ENCODE assay signal across 8 cellular contexts in genomic region chr1:171841931-171842723, GRCh38. TPM values are rescaled to one million over a fixed set of nuclear protein-coding genes. Genes with fewer than 3 reads are reported as not detected.
DNase-seq lines count a peak whose midpoint lies in the region; ATAC-seq and TF ChIP-seq lines count a peak whose summit lies in the region.

No MANE protein-coding gene starts in this region.

- H3K36me3 ChIP-seq in GM23338 (ENCODE audit: insufficient read depth) = no peaks in the 10 kb centered on the region
- H3K36me3 ChIP-seq in muscle layer of duodenum (ENCODE audit: control insufficient read depth in 1 of 2, insufficient read depth in 2 of 2, low read length in 2 of 2) = no peaks in the 10 kb centered on the region

- no peaks in the 10 kb centered on the region for H3K9me2 ChIP-seq in GM23338 (ENCODE audit: insufficient read depth)

- H3F3A ChIP-seq in GM23338 (replicated peaks; ENCODE audit: low read depth) = 0 out of 2 replicates have a peak, but pooled peaks cover 7% of the 10 kb centered on the region

- H3K4me3 ChIP-seq in GM23338 (peak overlapping the region; percentile 94), WI38 (ENCODE audit: low read depth, low read length) (peak overlapping the region; percentile 63), epithelial cell of esophagus (ENCODE audit: low read length) (peak overlapping the region; percentile 78), muscle layer of duodenum (ENCODE audit: low read depth in 1 of 2, low read length in 2 of 2) (peak overlapping the region; percentile 74 to 93)

- H3K4me1 ChIP-seq in GM23338 (ENCODE audit: insufficient read depth) (peaks cover 14% of the 10 kb centered on the region), muscle layer of duodenum (ENCODE audit: control insufficient read depth in 1 of 2, insufficient read depth in 2 of 2, low read length in 2 of 2) (peaks cover 0 to 5% of the 10 kb centered on the region in 2 donors)

- 0 out of 2 replicates have a peak, but pooled peaks cover 8% of the 10 kb centered on the region for H3K79me2 ChIP-seq in GM23338 (replicated peaks; ENCODE audit: insufficient read depth)

- peaks cover 16% of the 10 kb centered on the region for H3K4me1 Mint-ChIP-seq in GM23338
- peaks cover 15% of the 10 kb centered on the region for H3K4me1 Mint-ChIP-seq in type B pancreatic cell (ENCODE audit: unreplicated experiment)

- H3K27me3 ChIP-seq in GM23338 (ENCODE audit: insufficient read depth) (peaks cover 15% of the 10 kb centered on the region; the same call in 1 of the 2 replicates), muscle layer of duodenum (ENCODE audit: low read depth, low read length) (peaks cover 6% of the 10 kb centered on the region)

- no peaks in the 10 kb centered on the region; the same call in 2 of the 3 replicates for H3K36me3 Mint-ChIP-seq in GM23338 (ENCODE audit: low read depth)
- peaks cover 4% of the 10 kb centered on the region for H3K36me3 Mint-ChIP-seq in type B pancreatic cell

- H3K9me3 ChIP-seq in muscle layer of duodenum (ENCODE audit: control insufficient read depth in 1 of 2, low read length in 2 of 2) = no peaks in the 10 kb centered on the region

- H3K27me3 Mint-ChIP-seq in GM23338 (ENCODE audit: insufficient read depth, low read depth, poor library complexity) = peaks cover 14% of the 10 kb centered on the region
- H3K27me3 Mint-ChIP-seq in type B pancreatic cell = peaks cover 56% of the 10 kb centered on the region

- no peaks in the 10 kb centered on the region for H4K20me1 ChIP-seq in GM23338 (replicated peaks; ENCODE audit: insufficient read depth)

- DNase-seq in Ammon's horn (ENCODE audit: low spot score) = peak; percentile 73
- DNase-seq in GM23338 (ENCODE audit: low spot score) = peak; percentile 64
- peak; percentile 21 for DNase-seq in epithelial cell of esophagus (ENCODE audit: low read depth)
- DNase-seq in type B pancreatic cell (ENCODE audit: extremely low spot score, unreplicated experiment) = peak; percentile 69

- H3K4me3 Mint-ChIP-seq in GM23338 = peak overlapping the region; percentile 91
- peak overlapping the region; percentile 92 for H3K4me3 Mint-ChIP-seq in type B pancreatic cell

- peak overlapping the region; percentile 92 for H3K4me2 ChIP-seq in GM23338

- peak overlapping the region; percentile 97 for H2AFZ ChIP-seq in GM23338

- H3K27ac Mint-ChIP-seq in GM23338 (no peak overlapping the region), type B pancreatic cell (peak overlapping the region; percentile 57)

- TF ChIP-seq CTCF in GM23338 (conservative IDR thresholded peaks at IDR 0.05; ENCODE audit: low read depth in 2 of 2) (no peak), WI38 (IDR thresholded peaks at IDR 0.05; ENCODE audit: low read depth, low read length) (no peak), epithelial cell of esophagus (IDR thresholded peaks at IDR 0.05; ENCODE audit: insufficient read depth, low read depth, low read length, missing control alignments) (no peak), type B pancreatic cell (conservative IDR thresholded peaks at IDR 0.05) (no peak)

- ATAC-seq in GM23338 (peak; percentile 49), GM21825 (IDR thresholded peaks at IDR 0.05; ENCODE audit: unreplicated experiment) (no peak), GM21529 (IDR thresholded peaks at IDR 0.05; ENCODE audit: unreplicated experiment) (no peak)

- H3K27ac ChIP-seq in GM23338 (ENCODE audit: low read depth) (no peak overlapping the region), muscle layer of duodenum (ENCODE audit: low read length) (no peak overlapping the region)

- H3K9me3 Mint-ChIP-seq in GM23338 (no peaks in the 10 kb centered on the region), type B pancreatic cell (no peaks in the 10 kb centered on the region)

TF ChIP-seq in GM23338, 12 proteins besides CTCF, POLR2A, EP300 and RAD21 (continues in another document):
- TF ChIP-seq CREB1 (CRISPR knock-in tag; IDR thresholded peaks at IDR 0.05; ENCODE audit: low read depth) (no peak), ZNF114 (CRISPR knock-in tag; IDR thresholded peaks at IDR 0.05) (no peak), EZH2phosphoT487 (IDR thresholded peaks at IDR 0.05; ENCODE audit: unreplicated experiment) (no peak), REST (IDR thresholded peaks at IDR 0.05; ENCODE audit: unreplicated experiment) (no peak), JUNB (IDR thresholded peaks at IDR 0.05; ENCODE audit: unreplicated experiment) (no peak), ZNF331 (CRISPR knock-in tag; IDR thresholded peaks at IDR 0.05; ENCODE audit: low read depth) (no peak), STAT1 (IDR thresholded peaks at IDR 0.05; ENCODE audit: unreplicated experiment) (no peak), POLR2AphosphoS5 (IDR thresholded peaks at IDR 0.05; ENCODE audit: low read depth) (no peak), EZH2 (IDR thresholded peaks at IDR 0.05; ENCODE audit: low read depth, unreplicated experiment) (no peak), NANOG (IDR thresholded peaks at IDR 0.05; ENCODE audit: borderline replicate concordance) (no peak), ETS1 (IDR thresholded peaks at IDR 0.05) (no peak)

RNA-seq across cellular contexts. Expression of gene DNM3, which starts 0.8 kb away (rescaled TPM):
- total RNA-seq in GM23338 (2014; rRNA removed; shearing (Covaris generic)) = 4.6 and 12.2 TPM in 2 replicates
- 4.2 and 5.2 TPM in 2 replicates for polyA plus RNA-seq in GM23338 (2016; fragmentation: Nextera tagmentation; extraction: Ambion mirVana)
- total RNA-seq in type B pancreatic cell (ENCODE audit: low replicate concordance) = 1.2 and 2.1 TPM in 2 replicates

Comparison
In these comparisons a context has a peak if more than half of its experiments do, and no peak if none do; other contexts are left out.
1. DNase-seq: peak in every context shown above with its lines; median percentile 73 in Ammon's horn; 69 in type B pancreatic cell; 64 in GM23338; 21 in epithelial cell of esophagus.